ENCODE assay signal across 10 cellular contexts in genomic region chr19:17097593-17098126, GRCh38. TPM values are rescaled to one million over a fixed set of nuclear protein-coding genes. Genes with fewer than 3 reads are reported as not detected.
A peak's percentile ranks its signal among the peaks of the same experiment; 100 is the strongest.
DNase-seq lines count a peak whose midpoint lies in the region; ATAC-seq and TF ChIP-seq lines count a peak whose summit lies in the region.
"Had no signal": no experiment of that assay in that cellular context is flagged by ENCODE, and none has a peak within 500 bp of the region (broad histone marks: within the 10 kb centered on the region; RNA-seq: fewer than 3 reads in every experiment).

No MANE protein-coding gene starts in this region.

- intact Hi-C loops in posterior cingulate gyrus (cut with DNase I) = no loop called here

- H3K36me3 ChIP-seq in gastroesophageal sphincter = peaks cover 0 to 15% of the 10 kb centered on the region in 2 donors

- peak overlapping the region in 3 of 4 donors; percentile 41 to 46 (median 42) for H3K27ac ChIP-seq in gastroesophageal sphincter

- H3K4me1 ChIP-seq in gastroesophageal sphincter = peaks cover 0 to 46% (median 7%) of the 10 kb centered on the region in 3 donors

- no peak overlapping the region for H3K4me3 ChIP-seq in gastroesophageal sphincter
- H3K4me3 ChIP-seq: Peyer's patch had no signal

- DNase-seq in EL = peak; percentile 58
- DNase-seq in RPMI7951 (ENCODE audit: low read depth) = peak; percentile 79
- DNase-seq in renal cortical epithelial cell (ENCODE audit: low read depth) = peak; percentile 64
- DNase-seq in posterior cingulate gyrus = no peak
- no peak for DNase-seq in NCI-H2081 (lab: John Stamatoyannopoulos, UW)
- no peak for DNase-seq in T-helper 1 cell
- no peak for DNase-seq in activated naive CD4-positive, alpha-beta T cell treated with Interleukin-2 at 50 U/mL for 16 hours

- no peak for TF ChIP-seq POLR2A in gastroesophageal sphincter (IDR thresholded peaks at IDR 0.05)

- ATAC-seq in gastroesophageal sphincter = no peak
- ATAC-seq: activated T-helper 17 cell treated with anti-CD3 and anti-CD28 coated beads, Interleukin-2, amount 50 U/mL, for 72 hours had no signal

- no peaks in the 10 kb centered on the region for H3K9me3 ChIP-seq in gastroesophageal sphincter
- H3K9me3 ChIP-seq: Peyer's patch had no signal

- no peak for TF ChIP-seq CTCF in gastroesophageal sphincter (IDR thresholded peaks at IDR 0.05)

- 59 to 75% methylated on average over 6 to 7 of the region's 8 CpGs for WGBS in gastroesophageal sphincter (ENCODE audit: low coverage in 1 of 2), 2 donors

- no peaks in the 10 kb centered on the region for H3K27me3 ChIP-seq in gastroesophageal sphincter
- H3K27me3 ChIP-seq: Peyer's patch had no signal

- TF ChIP-seq EP300 in gastroesophageal sphincter (IDR thresholded peaks at IDR 0.05) = no peak

RNA-seq across cellular contexts. Expression of gene MYO9B, which starts 22.1 kb away (rescaled TPM):
- 31.6 and 36.9 TPM in 2 replicates for total RNA-seq in RPMI7951 (2014; rRNA removed; shearing (Covaris generic))
- 10 to 100 TPM; 38.1 to 77.7 (median 66.2) TPM for total RNA-seq in gastroesophageal sphincter
- total RNA-seq in renal cortical epithelial cell = 28.7 and 54.2 TPM in 2 replicates

RNA-seq across cellular contexts. Expression of gene HAUS8, which starts 22.4 kb away (rescaled TPM):
- total RNA-seq in RPMI7951 (2014; rRNA removed; shearing (Covaris generic)) = 13.8 and 15.9 TPM in 2 replicates
- total RNA-seq in gastroesophageal sphincter (1 to 10 TPM; 3.2 to 6.4 (median 5.5) TPM), renal cortical epithelial cell (2.0 and 4.0 TPM in 2 replicates)

Comparison
In these comparisons a context has a peak if more than half of its experiments do, and no peak if none do; other contexts are left out.
1. DNase-seq: peak in EL (single experiment), RPMI7951 (single experiment) and renal cortical epithelial cell (single experiment); none in posterior cingulate gyrus (0 of 10), NCI-H2081 (0 of 2), T-helper 1 cell (0 of 5) and activated naive CD4-positive, alpha-beta T cell treated with Interleukin-2 at 50 U/mL for 16 hours (single experiment).